In the genomic region with DNA sequence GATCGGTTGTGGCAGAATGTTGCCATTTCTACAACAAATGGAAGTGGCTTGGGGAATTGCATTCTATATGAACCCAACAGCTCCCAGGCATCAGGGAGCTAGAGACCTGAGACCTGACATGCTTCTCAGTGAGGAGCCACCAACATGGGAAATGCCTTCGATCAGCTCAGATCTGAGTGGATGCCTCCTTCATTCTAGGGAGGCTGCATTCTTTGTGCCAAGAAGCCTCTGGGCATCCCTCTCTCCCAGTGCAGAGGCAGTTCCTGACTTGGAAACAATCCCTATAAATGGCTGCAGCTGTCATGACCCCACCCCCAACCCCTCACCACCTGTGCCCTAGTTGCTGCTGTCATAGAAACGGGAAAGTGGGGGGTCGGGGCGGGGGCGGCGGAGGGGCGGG, we compare ENCODE assay signal across 2 cellular contexts.
TF ChIP-seq lines count a peak whose summit lies in the region.

No MANE protein-coding gene starts in this region.

TF ChIP-seq in SK-N-SH treated with all-trans-retinoic acid at 6 μM for 48 hours, 23 proteins besides CTCF, POLR2A, EP300 and RAD21:
- TF ChIP-seq GLIS3 (CRISPR knock-in tag; IDR thresholded peaks at IDR 0.05) (no peak), PPARA (CRISPR knock-in tag; IDR thresholded peaks at IDR 0.05; ENCODE audit: borderline replicate concordance) (no peak), OSR1 (CRISPR knock-in tag; IDR thresholded peaks at IDR 0.05) (no peak), ESRRG (CRISPR knock-in tag; IDR thresholded peaks at IDR 0.05) (no peak), BACH2 (CRISPR knock-in tag; IDR thresholded peaks at IDR 0.05; ENCODE audit: borderline replicate concordance) (no peak), ZC3H10 (CRISPR knock-in tag; IDR thresholded peaks at IDR 0.05) (no peak), CSDC2 (CRISPR knock-in tag; IDR thresholded peaks at IDR 0.05) (no peak), ZNF565 (CRISPR knock-in tag; conservative IDR thresholded peaks at IDR 0.05; ENCODE audit: low read depth) (no peak), ARNTL (CRISPR knock-in tag; IDR thresholded peaks at IDR 0.05; ENCODE audit: borderline replicate concordance, low read depth) (no peak), RARB (CRISPR knock-in tag; IDR thresholded peaks at IDR 0.05) (no peak)
- TF ChIP-seq, protein P1, sequence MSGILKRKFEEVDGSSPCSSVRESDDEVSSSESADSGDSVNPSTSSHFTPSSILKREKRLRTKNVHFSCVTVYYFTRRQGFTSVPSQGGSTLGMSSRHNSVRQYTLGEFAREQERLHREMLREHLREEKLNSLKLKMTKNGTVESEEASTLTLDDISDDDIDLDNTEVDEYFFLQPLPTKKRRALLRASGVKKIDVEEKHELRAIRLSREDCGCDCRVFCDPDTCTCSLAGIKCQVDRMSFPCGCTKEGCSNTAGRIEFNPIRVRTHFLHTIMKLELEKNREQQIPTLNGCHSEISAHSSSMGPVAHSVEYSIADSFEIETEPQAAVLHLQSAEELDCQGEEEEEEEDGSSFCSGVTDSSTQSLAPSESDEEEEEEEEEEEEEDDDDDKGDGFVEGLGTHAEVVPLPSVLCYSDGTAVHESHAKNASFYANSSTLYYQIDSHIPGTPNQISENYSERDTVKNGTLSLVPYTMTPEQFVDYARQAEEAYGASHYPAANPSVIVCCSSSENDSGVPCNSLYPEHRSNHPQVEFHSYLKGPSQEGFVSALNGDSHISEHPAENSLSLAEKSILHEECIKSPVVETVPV (CRISPR knock-in tag; IDR thresholded peaks at IDR 0.05) = no peak
- TF ChIP-seq, protein P2, sequence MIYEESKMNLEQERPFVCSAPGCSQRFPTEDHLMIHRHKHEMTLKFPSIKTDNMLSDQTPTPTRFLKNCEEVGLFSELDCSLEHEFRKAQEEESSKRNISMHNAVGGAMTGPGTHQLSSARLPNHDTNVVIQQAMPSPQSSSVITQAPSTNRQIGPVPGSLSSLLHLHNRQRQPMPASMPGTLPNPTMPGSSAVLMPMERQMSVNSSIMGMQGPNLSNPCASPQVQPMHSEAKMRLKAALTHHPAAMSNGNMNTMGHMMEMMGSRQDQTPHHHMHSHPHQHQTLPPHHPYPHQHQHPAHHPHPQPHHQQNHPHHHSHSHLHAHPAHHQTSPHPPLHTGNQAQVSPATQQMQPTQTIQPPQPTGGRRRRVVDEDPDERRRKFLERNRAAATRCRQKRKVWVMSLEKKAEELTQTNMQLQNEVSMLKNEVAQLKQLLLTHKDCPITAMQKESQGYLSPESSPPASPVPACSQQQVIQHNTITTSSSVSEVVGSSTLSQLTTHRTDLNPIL (CRISPR knock-in tag; IDR thresholded peaks at IDR 0.05; ENCODE audit: low read depth) = no peak
- TF ChIP-seq, protein P3, sequence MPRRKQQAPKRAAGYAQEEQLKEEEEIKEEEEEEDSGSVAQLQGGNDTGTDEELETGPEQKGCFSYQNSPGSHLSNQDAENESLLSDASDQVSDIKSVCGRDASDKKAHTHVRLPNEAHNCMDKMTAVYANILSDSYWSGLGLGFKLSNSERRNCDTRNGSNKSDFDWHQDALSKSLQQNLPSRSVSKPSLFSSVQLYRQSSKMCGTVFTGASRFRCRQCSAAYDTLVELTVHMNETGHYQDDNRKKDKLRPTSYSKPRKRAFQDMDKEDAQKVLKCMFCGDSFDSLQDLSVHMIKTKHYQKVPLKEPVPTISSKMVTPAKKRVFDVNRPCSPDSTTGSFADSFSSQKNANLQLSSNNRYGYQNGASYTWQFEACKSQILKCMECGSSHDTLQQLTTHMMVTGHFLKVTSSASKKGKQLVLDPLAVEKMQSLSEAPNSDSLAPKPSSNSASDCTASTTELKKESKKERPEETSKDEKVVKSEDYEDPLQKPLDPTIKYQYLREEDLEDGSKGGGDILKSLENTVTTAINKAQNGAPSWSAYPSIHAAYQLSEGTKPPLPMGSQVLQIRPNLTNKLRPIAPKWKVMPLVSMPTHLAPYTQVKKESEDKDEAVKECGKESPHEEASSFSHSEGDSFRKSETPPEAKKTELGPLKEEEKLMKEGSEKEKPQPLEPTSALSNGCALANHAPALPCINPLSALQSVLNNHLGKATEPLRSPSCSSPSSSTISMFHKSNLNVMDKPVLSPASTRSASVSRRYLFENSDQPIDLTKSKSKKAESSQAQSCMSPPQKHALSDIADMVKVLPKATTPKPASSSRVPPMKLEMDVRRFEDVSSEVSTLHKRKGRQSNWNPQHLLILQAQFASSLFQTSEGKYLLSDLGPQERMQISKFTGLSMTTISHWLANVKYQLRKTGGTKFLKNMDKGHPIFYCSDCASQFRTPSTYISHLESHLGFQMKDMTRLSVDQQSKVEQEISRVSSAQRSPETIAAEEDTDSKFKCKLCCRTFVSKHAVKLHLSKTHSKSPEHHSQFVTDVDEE (CRISPR knock-in tag; IDR thresholded peaks at IDR 0.05) = no peak
- TF ChIP-seq, protein P4, sequence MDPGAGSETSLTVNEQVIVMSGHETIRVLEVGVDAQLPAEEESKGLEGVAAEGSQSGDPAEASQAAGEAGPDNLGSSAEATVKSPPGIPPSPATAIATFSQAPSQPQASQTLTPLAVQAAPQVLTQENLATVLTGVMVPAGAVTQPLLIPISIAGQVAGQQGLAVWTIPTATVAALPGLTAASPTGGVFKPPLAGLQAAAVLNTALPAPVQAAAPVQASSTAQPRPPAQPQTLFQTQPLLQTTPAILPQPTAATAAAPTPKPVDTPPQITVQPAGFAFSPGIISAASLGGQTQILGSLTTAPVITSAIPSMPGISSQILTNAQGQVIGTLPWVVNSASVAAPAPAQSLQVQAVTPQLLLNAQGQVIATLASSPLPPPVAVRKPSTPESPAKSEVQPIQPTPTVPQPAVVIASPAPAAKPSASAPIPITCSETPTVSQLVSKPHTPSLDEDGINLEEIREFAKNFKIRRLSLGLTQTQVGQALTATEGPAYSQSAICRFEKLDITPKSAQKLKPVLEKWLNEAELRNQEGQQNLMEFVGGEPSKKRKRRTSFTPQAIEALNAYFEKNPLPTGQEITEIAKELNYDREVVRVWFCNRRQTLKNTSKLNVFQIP (CRISPR knock-in tag; IDR thresholded peaks at IDR 0.05; ENCODE audit: borderline replicate concordance, low read depth) = no peak
- TF ChIP-seq, protein P5, sequence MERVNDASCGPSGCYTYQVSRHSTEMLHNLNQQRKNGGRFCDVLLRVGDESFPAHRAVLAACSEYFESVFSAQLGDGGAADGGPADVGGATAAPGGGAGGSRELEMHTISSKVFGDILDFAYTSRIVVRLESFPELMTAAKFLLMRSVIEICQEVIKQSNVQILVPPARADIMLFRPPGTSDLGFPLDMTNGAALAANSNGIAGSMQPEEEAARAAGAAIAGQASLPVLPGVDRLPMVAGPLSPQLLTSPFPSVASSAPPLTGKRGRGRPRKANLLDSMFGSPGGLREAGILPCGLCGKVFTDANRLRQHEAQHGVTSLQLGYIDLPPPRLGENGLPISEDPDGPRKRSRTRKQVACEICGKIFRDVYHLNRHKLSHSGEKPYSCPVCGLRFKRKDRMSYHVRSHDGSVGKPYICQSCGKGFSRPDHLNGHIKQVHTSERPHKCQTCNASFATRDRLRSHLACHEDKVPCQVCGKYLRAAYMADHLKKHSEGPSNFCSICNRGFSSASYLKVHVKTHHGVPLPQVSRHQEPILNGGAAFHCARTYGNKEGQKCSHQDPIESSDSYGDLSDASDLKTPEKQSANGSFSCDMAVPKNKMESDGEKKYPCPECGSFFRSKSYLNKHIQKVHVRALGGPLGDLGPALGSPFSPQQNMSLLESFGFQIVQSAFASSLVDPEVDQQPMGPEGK (CRISPR knock-in tag; IDR thresholded peaks at IDR 0.05; ENCODE audit: borderline replicate concordance) = no peak

TF ChIP-seq in SK-N-SH, 30 proteins besides CTCF, POLR2A, EP300 and RAD21:
- TF ChIP-seq EZH2phosphoT487 (IDR thresholded peaks at IDR 0.05; ENCODE audit: borderline replicate concordance, low read depth) (no peak), RFX5 (IDR thresholded peaks at IDR 0.05; ENCODE audit: low read length) (no peak), GABPA (IDR thresholded peaks at IDR 0.05; ENCODE audit: low read depth) (no peak), YY1 (IDR thresholded peaks at IDR 0.05; ENCODE audit: low read depth) (no peak), RCOR1 (IDR thresholded peaks at IDR 0.05; ENCODE audit: low read length) (no peak), NRF1 (IDR thresholded peaks at IDR 0.05; ENCODE audit: low read depth, low read length) (no peak), POLR2AphosphoS5 (IDR thresholded peaks at IDR 0.05; ENCODE audit: low read depth, low read length) (no peak), TEAD4 (IDR thresholded peaks at IDR 0.05; ENCODE audit: borderline replicate concordance, insufficient read depth) (no peak), FOXM1 (IDR thresholded peaks at IDR 0.05; ENCODE audit: low read depth) (no peak), FOXJ3 (CRISPR knock-in tag; IDR thresholded peaks at IDR 0.05) (no peak), MEF2A (IDR thresholded peaks at IDR 0.05; ENCODE audit: borderline replicate concordance, low read depth) (no peak), JUND (IDR thresholded peaks at IDR 0.05) (no peak), SIN3A (IDR thresholded peaks at IDR 0.05; ENCODE audit: borderline replicate concordance, low read depth, low read length) (no peak), NFIC (IDR thresholded peaks at IDR 0.05; ENCODE audit: borderline replicate concordance) (no peak), SMC3 (IDR thresholded peaks at IDR 0.05; ENCODE audit: low read depth, low read length) (no peak)
- TF ChIP-seq, protein P6, sequence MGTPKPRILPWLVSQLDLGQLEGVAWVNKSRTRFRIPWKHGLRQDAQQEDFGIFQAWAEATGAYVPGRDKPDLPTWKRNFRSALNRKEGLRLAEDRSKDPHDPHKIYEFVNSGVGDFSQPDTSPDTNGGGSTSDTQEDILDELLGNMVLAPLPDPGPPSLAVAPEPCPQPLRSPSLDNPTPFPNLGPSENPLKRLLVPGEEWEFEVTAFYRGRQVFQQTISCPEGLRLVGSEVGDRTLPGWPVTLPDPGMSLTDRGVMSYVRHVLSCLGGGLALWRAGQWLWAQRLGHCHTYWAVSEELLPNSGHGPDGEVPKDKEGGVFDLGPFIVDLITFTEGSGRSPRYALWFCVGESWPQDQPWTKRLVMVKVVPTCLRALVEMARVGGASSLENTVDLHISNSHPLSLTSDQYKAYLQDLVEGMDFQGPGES (IDR thresholded peaks at IDR 0.05; ENCODE audit: low read depth, low read length) = no peak
- TF ChIP-seq, protein P7, sequence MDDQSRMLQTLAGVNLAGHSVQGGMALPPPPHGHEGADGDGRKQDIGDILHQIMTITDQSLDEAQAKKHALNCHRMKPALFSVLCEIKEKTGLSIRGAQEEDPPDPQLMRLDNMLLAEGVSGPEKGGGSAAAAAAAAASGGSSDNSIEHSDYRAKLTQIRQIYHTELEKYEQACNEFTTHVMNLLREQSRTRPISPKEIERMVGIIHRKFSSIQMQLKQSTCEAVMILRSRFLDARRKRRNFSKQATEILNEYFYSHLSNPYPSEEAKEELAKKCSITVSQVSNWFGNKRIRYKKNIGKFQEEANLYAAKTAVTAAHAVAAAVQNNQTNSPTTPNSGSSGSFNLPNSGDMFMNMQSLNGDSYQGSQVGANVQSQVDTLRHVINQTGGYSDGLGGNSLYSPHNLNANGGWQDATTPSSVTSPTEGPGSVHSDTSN (IDR thresholded peaks at IDR 0.05) = no peak
- TF ChIP-seq, protein P8, sequence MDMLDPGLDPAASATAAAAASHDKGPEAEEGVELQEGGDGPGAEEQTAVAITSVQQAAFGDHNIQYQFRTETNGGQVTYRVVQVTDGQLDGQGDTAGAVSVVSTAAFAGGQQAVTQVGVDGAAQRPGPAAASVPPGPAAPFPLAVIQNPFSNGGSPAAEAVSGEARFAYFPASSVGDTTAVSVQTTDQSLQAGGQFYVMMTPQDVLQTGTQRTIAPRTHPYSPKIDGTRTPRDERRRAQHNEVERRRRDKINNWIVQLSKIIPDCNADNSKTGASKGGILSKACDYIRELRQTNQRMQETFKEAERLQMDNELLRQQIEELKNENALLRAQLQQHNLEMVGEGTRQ (IDR thresholded peaks at IDR 0.05; ENCODE audit: borderline replicate concordance, low read depth, low read length) = no peak
- TF ChIP-seq, protein P9, sequence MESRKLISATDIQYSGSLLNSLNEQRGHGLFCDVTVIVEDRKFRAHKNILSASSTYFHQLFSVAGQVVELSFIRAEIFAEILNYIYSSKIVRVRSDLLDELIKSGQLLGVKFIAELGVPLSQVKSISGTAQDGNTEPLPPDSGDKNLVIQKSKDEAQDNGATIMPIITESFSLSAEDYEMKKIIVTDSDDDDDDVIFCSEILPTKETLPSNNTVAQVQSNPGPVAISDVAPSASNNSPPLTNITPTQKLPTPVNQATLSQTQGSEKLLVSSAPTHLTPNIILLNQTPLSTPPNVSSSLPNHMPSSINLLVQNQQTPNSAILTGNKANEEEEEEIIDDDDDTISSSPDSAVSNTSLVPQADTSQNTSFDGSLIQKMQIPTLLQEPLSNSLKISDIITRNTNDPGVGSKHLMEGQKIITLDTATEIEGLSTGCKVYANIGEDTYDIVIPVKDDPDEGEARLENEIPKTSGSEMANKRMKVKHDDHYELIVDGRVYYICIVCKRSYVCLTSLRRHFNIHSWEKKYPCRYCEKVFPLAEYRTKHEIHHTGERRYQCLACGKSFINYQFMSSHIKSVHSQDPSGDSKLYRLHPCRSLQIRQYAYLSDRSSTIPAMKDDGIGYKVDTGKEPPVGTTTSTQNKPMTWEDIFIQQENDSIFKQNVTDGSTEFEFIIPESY (IDR thresholded peaks at IDR 0.05; ENCODE audit: borderline replicate concordance, low read depth) = no peak
